1 cellular context compared by ENCODE assay signal in the genomic region with DNA sequence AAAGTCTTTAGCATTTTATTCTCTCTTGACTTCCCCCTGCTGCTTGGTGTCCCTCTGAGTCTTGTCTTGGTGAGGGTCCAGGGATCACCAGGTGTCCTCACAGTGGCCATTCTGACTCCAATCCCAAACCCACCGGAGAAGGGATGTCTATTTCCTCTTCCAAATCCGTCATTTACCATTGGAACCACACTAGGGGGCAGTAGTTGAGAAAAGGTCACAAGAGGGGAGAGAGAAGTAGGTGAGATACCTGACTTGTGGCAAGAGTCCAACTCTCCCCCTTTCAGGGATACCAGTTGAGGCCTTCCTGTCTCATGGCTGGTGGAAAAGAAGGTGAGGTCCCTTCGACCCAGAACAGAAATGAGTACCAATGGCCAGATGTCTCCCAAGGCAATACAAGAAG. TPM values are rescaled to one million over a fixed set of nuclear protein-coding genes. Genes with fewer than 3 reads are reported as not detected.
"Had no signal": no experiment of that assay in that cellular context is flagged by ENCODE, and none has a peak within 500 bp of the region (broad histone marks: within the 10 kb centered on the region; RNA-seq: fewer than 3 reads in every experiment).

No MANE protein-coding gene starts in this region.

RNA-seq across cellular contexts. Expression of a gene that starts 21.9 kb away (rescaled TPM):
- total RNA-seq: SK-MEL-5 had no signal
